In the genomic region with DNA sequence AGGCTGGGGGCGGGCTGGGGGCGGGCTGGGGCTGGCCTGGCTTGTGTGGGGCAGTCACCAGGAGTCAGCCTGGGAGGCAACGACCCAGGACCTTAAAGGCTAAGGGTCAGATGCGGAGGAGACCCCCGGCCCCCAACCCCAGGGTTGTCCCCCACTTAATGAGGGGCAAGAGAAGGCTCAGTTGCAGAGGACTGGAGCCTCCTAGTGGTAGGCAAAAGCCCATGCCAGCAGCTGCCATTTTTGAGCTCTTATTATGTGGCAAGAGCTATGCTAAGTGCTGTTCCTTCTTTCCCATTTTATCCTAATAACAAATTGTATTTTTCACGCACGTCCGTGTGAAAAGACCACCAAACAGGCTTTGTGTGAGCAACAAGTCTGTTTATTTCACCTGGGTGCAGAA, we compare ENCODE assay signal across 1 cellular context.
A peak's percentile ranks its signal among the peaks of the same experiment; 100 is the strongest.
TF ChIP-seq lines count a peak whose summit lies in the region.

No MANE protein-coding gene starts in this region.

TF ChIP-seq in H1, 55 proteins besides CTCF, POLR2A, EP300 and RAD21:
- TF ChIP-seq, protein P1, sequence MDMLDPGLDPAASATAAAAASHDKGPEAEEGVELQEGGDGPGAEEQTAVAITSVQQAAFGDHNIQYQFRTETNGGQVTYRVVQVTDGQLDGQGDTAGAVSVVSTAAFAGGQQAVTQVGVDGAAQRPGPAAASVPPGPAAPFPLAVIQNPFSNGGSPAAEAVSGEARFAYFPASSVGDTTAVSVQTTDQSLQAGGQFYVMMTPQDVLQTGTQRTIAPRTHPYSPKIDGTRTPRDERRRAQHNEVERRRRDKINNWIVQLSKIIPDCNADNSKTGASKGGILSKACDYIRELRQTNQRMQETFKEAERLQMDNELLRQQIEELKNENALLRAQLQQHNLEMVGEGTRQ (IDR thresholded peaks at IDR 0.05; ENCODE audit: low read length): no peak
- TF ChIP-seq PHF8 (conservative IDR thresholded peaks at IDR 0.05; ENCODE audit: low read depth, low read length) (no peak), YY1 (IDR thresholded peaks at IDR 0.05; ENCODE audit: low read depth, low read length) (peak; percentile 70; the same call in 1 of the 2 replicates)
TF ChIP-seq in H1: peak in this region for 1.
